Comparison of ENCODE assay signal across 1 cellular context in the genomic region with DNA sequence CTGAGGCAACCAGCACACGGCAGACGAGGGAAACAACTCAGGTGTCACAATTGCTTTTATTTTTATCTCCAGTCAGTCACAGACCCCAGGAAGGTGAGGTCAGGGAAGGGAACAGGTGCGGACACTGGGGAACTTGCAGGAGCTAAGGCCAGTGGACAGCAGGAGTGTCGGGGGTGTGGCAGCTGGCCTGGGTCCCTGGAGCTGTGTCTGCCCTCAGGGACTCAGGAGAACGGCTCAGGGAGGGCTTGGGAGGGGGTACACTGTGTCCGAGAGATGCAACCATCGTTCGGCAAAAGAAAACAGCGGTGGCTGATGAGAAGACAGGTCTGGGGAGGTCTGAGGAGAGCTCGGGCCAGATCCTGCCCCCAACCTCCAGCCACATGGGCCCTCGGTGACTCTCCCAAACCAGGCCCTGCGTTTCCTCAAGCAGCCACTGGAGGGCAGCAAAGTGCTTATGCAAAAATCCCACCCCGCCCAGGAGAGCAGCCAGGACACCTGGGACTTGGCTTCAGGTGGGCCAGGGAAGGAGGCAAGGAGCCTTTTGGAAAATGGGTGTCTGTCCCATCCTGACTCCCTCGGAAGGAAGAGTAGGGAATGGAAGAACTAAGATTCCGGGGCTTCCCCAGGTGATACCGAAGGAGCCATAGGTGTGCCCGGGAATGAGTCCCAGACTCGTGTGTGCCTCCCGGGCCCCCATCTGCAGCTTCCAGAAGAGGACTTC.
TF ChIP-seq lines count a peak whose summit lies in the region.

No MANE protein-coding gene starts in this region.

TF ChIP-seq in GM23338, 12 proteins besides CTCF, POLR2A, EP300 and RAD21:
- TF ChIP-seq, protein P1, sequence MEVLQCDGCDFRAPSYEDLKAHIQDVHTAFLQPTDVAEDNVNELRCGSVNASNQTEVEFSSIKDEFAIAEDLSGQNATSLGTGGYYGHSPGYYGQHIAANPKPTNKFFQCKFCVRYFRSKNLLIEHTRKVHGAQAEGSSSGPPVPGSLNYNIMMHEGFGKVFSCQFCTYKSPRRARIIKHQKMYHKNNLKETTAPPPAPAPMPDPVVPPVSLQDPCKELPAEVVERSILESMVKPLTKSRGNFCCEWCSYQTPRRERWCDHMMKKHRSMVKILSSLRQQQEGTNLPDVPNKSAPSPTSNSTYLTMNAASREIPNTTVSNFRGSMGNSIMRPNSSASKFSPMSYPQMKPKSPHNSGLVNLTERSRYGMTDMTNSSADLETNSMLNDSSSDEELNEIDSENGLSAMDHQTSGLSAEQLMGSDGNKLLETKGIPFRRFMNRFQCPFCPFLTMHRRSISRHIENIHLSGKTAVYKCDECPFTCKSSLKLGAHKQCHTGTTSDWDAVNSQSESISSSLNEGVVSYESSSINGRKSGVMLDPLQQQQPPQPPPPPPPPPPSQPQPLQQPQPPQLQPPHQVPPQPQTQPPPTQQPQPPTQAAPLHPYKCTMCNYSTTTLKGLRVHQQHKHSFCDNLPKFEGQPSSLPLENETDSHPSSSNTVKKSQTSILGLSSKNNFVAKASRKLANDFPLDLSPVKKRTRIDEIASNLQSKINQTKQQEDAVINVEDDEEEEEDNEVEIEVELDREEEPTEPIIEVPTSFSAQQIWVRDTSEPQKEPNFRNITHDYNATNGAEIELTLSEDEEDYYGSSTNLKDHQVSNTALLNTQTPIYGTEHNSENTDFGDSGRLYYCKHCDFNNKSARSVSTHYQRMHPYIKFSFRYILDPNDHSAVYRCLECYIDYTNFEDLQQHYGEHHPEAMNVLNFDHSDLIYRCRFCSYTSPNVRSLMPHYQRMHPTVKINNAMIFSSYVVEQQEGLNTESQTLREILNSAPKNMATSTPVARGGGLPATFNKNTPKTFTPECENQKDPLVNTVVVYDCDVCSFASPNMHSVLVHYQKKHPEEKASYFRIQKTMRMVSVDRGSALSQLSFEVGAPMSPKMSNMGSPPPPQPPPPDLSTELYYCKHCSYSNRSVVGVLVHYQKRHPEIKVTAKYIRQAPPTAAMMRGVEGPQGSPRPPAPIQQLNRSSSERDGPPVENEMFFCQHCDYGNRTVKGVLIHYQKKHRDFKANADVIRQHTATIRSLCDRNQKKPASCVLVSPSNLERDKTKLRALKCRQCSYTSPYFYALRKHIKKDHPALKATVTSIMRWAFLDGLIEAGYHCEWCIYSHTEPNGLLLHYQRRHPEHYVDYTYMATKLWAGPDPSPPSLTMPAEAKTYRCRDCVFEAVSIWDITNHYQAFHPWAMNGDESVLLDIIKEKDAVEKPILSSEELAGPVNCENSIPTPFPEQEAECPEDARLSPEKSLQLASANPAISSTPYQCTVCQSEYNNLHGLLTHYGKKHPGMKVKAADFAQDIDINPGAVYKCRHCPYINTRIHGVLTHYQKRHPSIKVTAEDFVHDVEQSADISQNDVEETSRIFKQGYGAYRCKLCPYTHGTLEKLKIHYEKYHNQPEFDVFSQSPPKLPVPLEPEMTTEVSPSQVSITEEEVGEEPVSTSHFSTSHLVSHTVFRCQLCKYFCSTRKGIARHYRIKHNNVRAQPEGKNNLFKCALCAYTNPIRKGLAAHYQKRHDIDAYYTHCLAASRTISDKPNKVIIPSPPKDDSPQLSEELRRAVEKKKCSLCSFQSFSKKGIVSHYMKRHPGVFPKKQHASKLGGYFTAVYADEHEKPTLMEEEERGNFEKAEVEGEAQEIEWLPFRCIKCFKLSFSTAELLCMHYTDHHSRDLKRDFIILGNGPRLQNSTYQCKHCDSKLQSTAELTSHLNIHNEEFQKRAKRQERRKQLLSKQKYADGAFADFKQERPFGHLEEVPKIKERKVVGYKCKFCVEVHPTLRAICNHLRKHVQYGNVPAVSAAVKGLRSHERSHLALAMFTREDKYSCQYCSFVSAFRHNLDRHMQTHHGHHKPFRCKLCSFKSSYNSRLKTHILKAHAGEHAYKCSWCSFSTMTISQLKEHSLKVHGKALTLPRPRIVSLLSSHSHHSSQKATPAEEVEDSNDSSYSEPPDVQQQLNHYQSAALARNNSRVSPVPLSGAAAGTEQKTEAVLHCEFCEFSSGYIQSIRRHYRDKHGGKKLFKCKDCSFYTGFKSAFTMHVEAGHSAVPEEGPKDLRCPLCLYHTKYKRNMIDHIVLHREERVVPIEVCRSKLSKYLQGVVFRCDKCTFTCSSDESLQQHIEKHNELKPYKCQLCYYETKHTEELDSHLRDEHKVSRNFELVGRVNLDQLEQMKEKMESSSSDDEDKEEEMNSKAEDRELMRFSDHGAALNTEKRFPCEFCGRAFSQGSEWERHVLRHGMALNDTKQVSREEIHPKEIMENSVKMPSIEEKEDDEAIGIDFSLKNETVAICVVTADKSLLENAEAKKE (CRISPR knock-in tag; IDR thresholded peaks at IDR 0.05), result no peak
- no peak for TF ChIP-seq NANOG (IDR thresholded peaks at IDR 0.05; ENCODE audit: borderline replicate concordance)
- TF ChIP-seq, protein P2, sequence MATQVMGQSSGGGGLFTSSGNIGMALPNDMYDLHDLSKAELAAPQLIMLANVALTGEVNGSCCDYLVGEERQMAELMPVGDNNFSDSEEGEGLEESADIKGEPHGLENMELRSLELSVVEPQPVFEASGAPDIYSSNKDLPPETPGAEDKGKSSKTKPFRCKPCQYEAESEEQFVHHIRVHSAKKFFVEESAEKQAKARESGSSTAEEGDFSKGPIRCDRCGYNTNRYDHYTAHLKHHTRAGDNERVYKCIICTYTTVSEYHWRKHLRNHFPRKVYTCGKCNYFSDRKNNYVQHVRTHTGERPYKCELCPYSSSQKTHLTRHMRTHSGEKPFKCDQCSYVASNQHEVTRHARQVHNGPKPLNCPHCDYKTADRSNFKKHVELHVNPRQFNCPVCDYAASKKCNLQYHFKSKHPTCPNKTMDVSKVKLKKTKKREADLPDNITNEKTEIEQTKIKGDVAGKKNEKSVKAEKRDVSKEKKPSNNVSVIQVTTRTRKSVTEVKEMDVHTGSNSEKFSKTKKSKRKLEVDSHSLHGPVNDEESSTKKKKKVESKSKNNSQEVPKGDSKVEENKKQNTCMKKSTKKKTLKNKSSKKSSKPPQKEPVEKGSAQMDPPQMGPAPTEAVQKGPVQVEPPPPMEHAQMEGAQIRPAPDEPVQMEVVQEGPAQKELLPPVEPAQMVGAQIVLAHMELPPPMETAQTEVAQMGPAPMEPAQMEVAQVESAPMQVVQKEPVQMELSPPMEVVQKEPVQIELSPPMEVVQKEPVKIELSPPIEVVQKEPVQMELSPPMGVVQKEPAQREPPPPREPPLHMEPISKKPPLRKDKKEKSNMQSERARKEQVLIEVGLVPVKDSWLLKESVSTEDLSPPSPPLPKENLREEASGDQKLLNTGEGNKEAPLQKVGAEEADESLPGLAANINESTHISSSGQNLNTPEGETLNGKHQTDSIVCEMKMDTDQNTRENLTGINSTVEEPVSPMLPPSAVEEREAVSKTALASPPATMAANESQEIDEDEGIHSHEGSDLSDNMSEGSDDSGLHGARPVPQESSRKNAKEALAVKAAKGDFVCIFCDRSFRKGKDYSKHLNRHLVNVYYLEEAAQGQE (IDR thresholded peaks at IDR 0.05; ENCODE audit: unreplicated experiment), result no peak
- no peak for TF ChIP-seq EZH2phosphoT487 (IDR thresholded peaks at IDR 0.05; ENCODE audit: unreplicated experiment)
- TF ChIP-seq CREB1 (CRISPR knock-in tag; IDR thresholded peaks at IDR 0.05; ENCODE audit: low read depth), result no peak
- no peak for TF ChIP-seq EZH2 (IDR thresholded peaks at IDR 0.05; ENCODE audit: low read depth, unreplicated experiment)
- no peak for TF ChIP-seq POLR2AphosphoS5 (IDR thresholded peaks at IDR 0.05; ENCODE audit: low read depth)
- TF ChIP-seq, protein P3, sequence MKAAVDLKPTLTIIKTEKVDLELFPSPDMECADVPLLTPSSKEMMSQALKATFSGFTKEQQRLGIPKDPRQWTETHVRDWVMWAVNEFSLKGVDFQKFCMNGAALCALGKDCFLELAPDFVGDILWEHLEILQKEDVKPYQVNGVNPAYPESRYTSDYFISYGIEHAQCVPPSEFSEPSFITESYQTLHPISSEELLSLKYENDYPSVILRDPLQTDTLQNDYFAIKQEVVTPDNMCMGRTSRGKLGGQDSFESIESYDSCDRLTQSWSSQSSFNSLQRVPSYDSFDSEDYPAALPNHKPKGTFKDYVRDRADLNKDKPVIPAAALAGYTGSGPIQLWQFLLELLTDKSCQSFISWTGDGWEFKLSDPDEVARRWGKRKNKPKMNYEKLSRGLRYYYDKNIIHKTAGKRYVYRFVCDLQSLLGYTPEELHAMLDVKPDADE (IDR thresholded peaks at IDR 0.05), result no peak
- no peak for TF ChIP-seq STAT1 (IDR thresholded peaks at IDR 0.05; ENCODE audit: unreplicated experiment)
- no peak for TF ChIP-seq JUNB (IDR thresholded peaks at IDR 0.05; ENCODE audit: unreplicated experiment)
